ENCODE assay signal across 10 cellular contexts in genomic region chr15:93829115-93829849, GRCh38.
DNase-seq lines count a peak whose midpoint lies in the region; ATAC-seq, FAIRE-seq and TF ChIP-seq lines count a peak whose summit lies in the region.
"Had no signal": no experiment of that assay in that cellular context is flagged by ENCODE, and none has a peak within 500 bp of the region (broad histone marks: within the 10 kb centered on the region; RNA-seq: fewer than 3 reads in every experiment).

No MANE protein-coding gene starts in this region.

- H4K20me1 ChIP-seq in smooth muscle cell (ENCODE audit: low read depth) (no peaks in the 10 kb centered on the region), H9 (ENCODE audit: control insufficient read depth, insufficient read depth, insufficient read length) (no peaks in the 10 kb centered on the region)

- no peak overlapping the region for H4K5ac ChIP-seq in H9 (ENCODE audit: insufficient read length, low read depth, low read length)

- H3K27ac Mint-ChIP-seq in CD14-positive monocyte: peak overlapping the region in 1 of 7 donors; percentile 60
- H3K27ac Mint-ChIP-seq in H9: no peak overlapping the region

- H2BK120ac ChIP-seq in H9 (ENCODE audit: low read depth, low read length, poor library complexity, severe bottlenecking): no peak overlapping the region

- H3T11ph ChIP-seq in H9 (ENCODE audit: low read length): no peak overlapping the region

- no peak for TF ChIP-seq CTCF in gastroesophageal sphincter (IDR thresholded peaks at IDR 0.05)
- no peak for TF ChIP-seq CTCF in smooth muscle cell (IDR thresholded peaks at IDR 0.05; ENCODE audit: borderline replicate concordance, insufficient read depth, poor library complexity, severe bottlenecking)
- TF ChIP-seq CTCF in CD14-positive monocyte (IDR thresholded peaks at IDR 0.05): no peak
- TF ChIP-seq CTCF in H9 (conservative IDR thresholded peaks at IDR 0.05): no peak

- 74 to 97% methylated on average over 7 of the region's 10 CpGs for WGBS in gastroesophageal sphincter (ENCODE audit: low coverage in 1 of 2), 2 donors
- WGBS in smooth muscle cell (ENCODE audit: low lambda C conversion rate): 53% methylated on average over 10 of the region's 10 CpGs
- no CpG with 5 or more reads among the region's 10 CpGs for WGBS in H9 (ENCODE audit: extremely low coverage, insufficient read length, low lambda C conversion rate)

- H3K79me2 ChIP-seq in smooth muscle cell (ENCODE audit: low read depth) (no peaks in the 10 kb centered on the region), H9 (ENCODE audit: insufficient read depth, low read length) (no peaks in the 10 kb centered on the region)

- intact Hi-C loops in CD14-positive monocyte (cut with micrococcal nuclease): no loop called here

- ATAC-seq in gastroesophageal sphincter (peak; percentile 91), HG03460 (IDR thresholded peaks at IDR 0.05; ENCODE audit: unreplicated experiment) (no peak)

- H2AFZ ChIP-seq in smooth muscle cell (ENCODE audit: low read depth): no peak overlapping the region
- H2AFZ ChIP-seq in H9 (ENCODE audit: low read length): no peak overlapping the region

- H3K36me3 Mint-ChIP-seq in CD14-positive monocyte (no peaks in the 10 kb centered on the region), H9 (ENCODE audit: insufficient read depth in 1 of 3, low read depth in 3 of 3) (no peaks in the 10 kb centered on the region; a peak in 1 of 7 replicates)

- no peak overlapping the region for H3K14ac ChIP-seq in H9 (ENCODE audit: insufficient read depth, low read length)

- H2BK12ac ChIP-seq in H9 (ENCODE audit: insufficient read length, low read depth, low read length): no peak overlapping the region

- H3K18ac ChIP-seq in H9 (ENCODE audit: insufficient read length, low read depth, low read length): no peak overlapping the region

- H3K79me1 ChIP-seq in H9 (ENCODE audit: insufficient read depth, low read depth, low read length, poor library complexity, severe bottlenecking): no peaks in the 10 kb centered on the region

- no peak overlapping the region for H4K91ac ChIP-seq in H9 (ENCODE audit: insufficient read length, low read depth, low read length)

- TF ChIP-seq POLR2A in gastroesophageal sphincter (IDR thresholded peaks at IDR 0.05): no peak

- H3K4me1 Mint-ChIP-seq in CD14-positive monocyte: peaks cover 3% of the 10 kb centered on the region
- peaks cover 18 to 32% of the 10 kb centered on the region in 2 experiments for H3K4me1 Mint-ChIP-seq in H9

- no peak overlapping the region for H2AK5ac ChIP-seq in H9 (ENCODE audit: insufficient read length, low read length)

- no peak overlapping the region for H3K4me3 ChIP-seq in gastroesophageal sphincter
- no peak overlapping the region for H3K4me3 ChIP-seq in smooth muscle cell

- no peak for FAIRE-seq in RCC 7860 (lab: Jason Lieb, UNC)
- FAIRE-seq: GM18507 had no signal

- H3K36me3 ChIP-seq in gastroesophageal sphincter (no peaks in the 10 kb centered on the region), smooth muscle cell (ENCODE audit: low read depth) (no peaks in the 10 kb centered on the region)

- no peak overlapping the region for H2BK20ac ChIP-seq in H9 (ENCODE audit: low read depth, low read length, poor library complexity, severe bottlenecking)

- peak overlapping the region in 2 of 4 donors; percentile 46 to 52 for H3K27ac ChIP-seq in gastroesophageal sphincter
- peak overlapping the region; percentile 87 for H3K27ac ChIP-seq in smooth muscle cell (ENCODE audit: low read depth)
- no peak overlapping the region for H3K27ac ChIP-seq in H9 (ENCODE audit: insufficient read length, low read depth, low read length)

- H3K9ac ChIP-seq in smooth muscle cell (ENCODE audit: low read depth): peak overlapping the region; percentile 42
- H3K9ac ChIP-seq in H9 (ENCODE audit: extremely low read depth, insufficient read length, low read length): no peak overlapping the region

- no peaks in the 10 kb centered on the region for H3K23me2 ChIP-seq in H9 (ENCODE audit: insufficient read length, low read depth, low read length, poor library complexity, severe bottlenecking)

- H3K4ac ChIP-seq in H9 (ENCODE audit: low read depth, low read length): no peak overlapping the region

- no peak overlapping the region for H3K56ac ChIP-seq in H9 (ENCODE audit: insufficient read length, low read depth, low read length)

- H4K8ac ChIP-seq in H9 (replicated peaks; ENCODE audit: insufficient read length, low read depth, low read length): no peak overlapping the region

- H3K27me3 Mint-ChIP-seq in CD14-positive monocyte (ENCODE audit: low read depth in 3 of 3) (peaks cover 0 to 2% (median 0%) of the 10 kb centered on the region in 3 donors), H9 (ENCODE audit: low read depth) (no peaks in the 10 kb centered on the region; the same call in 1 of the 2 replicates)

- H3K4me1 ChIP-seq in gastroesophageal sphincter (peaks cover 4 to 29% (median 4%) of the 10 kb centered on the region in 3 donors), smooth muscle cell (ENCODE audit: low read depth) (peaks cover 12% of the 10 kb centered on the region), H9 (ENCODE audit: insufficient read depth, low read length) (peaks cover 3% of the 10 kb centered on the region; the same call in 1 of the 2 replicates)

- peak overlapping the region; percentile 47 for H3K4me2 ChIP-seq in smooth muscle cell
- H3K4me2 ChIP-seq in H9 (ENCODE audit: insufficient read depth, insufficient read length, low read length): no peak overlapping the region

- peak; percentile 64 for DNase-seq in H4 (ENCODE audit: low spot score)
- peak; percentile 23 for DNase-seq in RCC 7860 (ENCODE audit: low spot score)
- peak; percentile 11 for DNase-seq in smooth muscle cell (lab: John Stamatoyannopoulos, UW; ENCODE audit: unreplicated experiment)
- no peak for DNase-seq in CD14-positive monocyte (ENCODE audit: low spot score)
- DNase-seq in KG1 (lab: John Stamatoyannopoulos, UW): no peak
- DNase-seq in H9: no peak
- DNase-seq: activated CD8-positive, alpha-beta memory T cell treated with anti-CD3 and anti-CD28 coated beads, Interleukin-2, amount 50 U/mL, for 4 hours had no signal

- no peaks in the 10 kb centered on the region for H3K9me3 ChIP-seq in gastroesophageal sphincter
- no peaks in the 10 kb centered on the region for H3K9me3 ChIP-seq in smooth muscle cell (replicated peaks; ENCODE audit: low read depth)
- H3K9me3 ChIP-seq in H9 (ENCODE audit: control insufficient read depth, low read depth, low read length): no peaks in the 10 kb centered on the region

- H3K4me3 Mint-ChIP-seq in CD14-positive monocyte (no peak overlapping the region), H9 (no peak overlapping the region)

- H2BK5ac ChIP-seq in H9 (ENCODE audit: insufficient read length, low read length): no peak overlapping the region

- H3K23ac ChIP-seq in H9 (ENCODE audit: insufficient read length, low read depth, low read length): no peak overlapping the region

- H2BK15ac ChIP-seq in H9 (ENCODE audit: low read depth, low read length): no peak overlapping the region

- no peaks in the 10 kb centered on the region for H3K27me3 ChIP-seq in gastroesophageal sphincter
- no peaks in the 10 kb centered on the region for H3K27me3 ChIP-seq in smooth muscle cell (ENCODE audit: low read depth)
- no peaks in the 10 kb centered on the region for H3K27me3 ChIP-seq in H9 (ENCODE audit: insufficient read depth, low read length)

- peaks cover 13% of the 10 kb centered on the region for H3F3A ChIP-seq in smooth muscle cell (ENCODE audit: low read depth)

- peaks cover 0 to 8% (median 0%) of the 10 kb centered on the region in 7 donors for H3K9me3 Mint-ChIP-seq in CD14-positive monocyte
- no peaks in the 10 kb centered on the region for H3K9me3 Mint-ChIP-seq in H9

- TF ChIP-seq EP300 in gastroesophageal sphincter (IDR thresholded peaks at IDR 0.05): no peak

Comparison
In these comparisons a context has a peak if more than half of its experiments do, and no peak if none do; other contexts are left out.
1. DNase-seq: peak in H4 (single experiment), RCC 7860 (single experiment) and smooth muscle cell (single experiment); none in CD14-positive monocyte (single experiment), KG1 (single experiment) and H9 (single experiment).